9 cellular contexts compared by ENCODE assay signal in genomic region chr22:42439821-42440674, GRCh38. TPM values are rescaled to one million over a fixed set of nuclear protein-coding genes. Genes with fewer than 3 reads are reported as not detected.
A peak's percentile ranks its signal among the peaks of the same experiment; 100 is the strongest.
DNase-seq lines count a peak whose midpoint lies in the region; ATAC-seq and TF ChIP-seq lines count a peak whose summit lies in the region.
"Had no signal": no experiment of that assay in that cellular context is flagged by ENCODE, and none has a peak within 500 bp of the region (broad histone marks: within the 10 kb centered on the region; RNA-seq: fewer than 3 reads in every experiment).

No MANE protein-coding gene starts in this region.

- no peaks in the 10 kb centered on the region for H3K9me3 Mint-ChIP-seq in activated naive CD8-positive, alpha-beta T cell treated with anti-CD3 and anti-CD28 coated beads, Interleukin-2, amount 10 ng/mL, durations not matched to agents 7 days and 5 days
- H3K9me3 Mint-ChIP-seq in activated naive CD8-positive, alpha-beta T cell treated with anti-CD3 and anti-CD28 coated beads, Interleukin-2, amount 50 U/mL, for 24 hours: no peaks in the 10 kb centered on the region
- H3K9me3 Mint-ChIP-seq in T-helper 1 cell treated with Interleukin-12 subunit alpha and Interleukin-12 subunit beta and Interleukin-4 antibody, amounts not matched to agents 30 μg/mL and 1 μg/mL, for 36 hours: no peaks in the 10 kb centered on the region

- WGBS in upper lobe of left lung, 2 donors: 58 to 60% methylated on average over 20 of the region's 20 CpGs

- H3K9me3 ChIP-seq in upper lobe of left lung: no peaks in the 10 kb centered on the region
- H3K9me3 ChIP-seq: ovary had no signal

- TF ChIP-seq CTCF in fibroblast of the aortic adventitia (IDR thresholded peaks at IDR 0.05; ENCODE audit: insufficient read depth, low read length) (no peak), upper lobe of left lung (IDR thresholded peaks at IDR 0.05) (no peak)

- no peak for ATAC-seq in activated naive CD8-positive, alpha-beta T cell treated with anti-CD3 and anti-CD28 coated beads, Interleukin-2, amount 10 ng/mL, durations not matched to agents 7 days and 5 days (ENCODE audit: low read depth)
- ATAC-seq in activated naive CD8-positive, alpha-beta T cell treated with anti-CD3 and anti-CD28 coated beads, Interleukin-2, amount 50 U/mL, for 24 hours: no peak
- peak in 1 of 2 donors; percentile 25 for ATAC-seq in upper lobe of left lung (ENCODE audit: low FRiP score in 2 of 2)
- ATAC-seq in HG03135 (IDR thresholded peaks at IDR 0.05; ENCODE audit: unreplicated experiment): no peak
- ATAC-seq in GM18861 (IDR thresholded peaks at IDR 0.05; ENCODE audit: unreplicated experiment): no peak
- no peak for ATAC-seq in GM21360 (IDR thresholded peaks at IDR 0.05; ENCODE audit: unreplicated experiment)

- TF ChIP-seq POLR2A in upper lobe of left lung (IDR thresholded peaks at IDR 0.05): no peak

- POLR2A ChIA-PET in activated naive CD8-positive, alpha-beta T cell treated with anti-CD3 and anti-CD28 coated beads, Interleukin-2, amount 10 ng/mL, durations not matched to agents 7 days and 5 days (lab: Charles Lee): interaction anchor here (0.6 to 1.5 kb wide), 6 partner anchors 20 to 640 kb away, joined by 3 to 5 read pairs (median 4); partner anchors contain the start of genes CCDC134, NDUFA6 and POLDIP3

- TF ChIP-seq EP300 in upper lobe of left lung (IDR thresholded peaks at IDR 0.05): no peak

- peak overlapping the region; percentile 49 for H3K27ac Mint-ChIP-seq in activated naive CD8-positive, alpha-beta T cell treated with anti-CD3 and anti-CD28 coated beads, Interleukin-2, amount 10 ng/mL, durations not matched to agents 7 days and 5 days
- no peak overlapping the region for H3K27ac Mint-ChIP-seq in activated naive CD8-positive, alpha-beta T cell treated with anti-CD3 and anti-CD28 coated beads, Interleukin-2, amount 50 U/mL, for 24 hours
- peak overlapping the region; percentile 87 for H3K27ac Mint-ChIP-seq in T-helper 1 cell treated with Interleukin-12 subunit alpha and Interleukin-12 subunit beta and Interleukin-4 antibody, amounts not matched to agents 30 μg/mL and 1 μg/mL, for 36 hours

- DNase-seq in activated naive CD8-positive, alpha-beta T cell treated with anti-CD3 and anti-CD28 coated beads, Interleukin-2, amount 10 ng/mL, durations not matched to agents 7 days and 5 days: no peak
- no peak for DNase-seq in activated naive CD8-positive, alpha-beta T cell treated with anti-CD3 and anti-CD28 coated beads, Interleukin-2, amount 50 U/mL, for 24 hours
- peak; percentile 45 for DNase-seq in fibroblast of the aortic adventitia (ENCODE audit: low read depth)
- peak; percentile 68 to 87 for DNase-seq in upper lobe of left lung

- peaks cover 29 to 55% (median 44%) of the 10 kb centered on the region in 4 donors for H3K4me1 ChIP-seq in upper lobe of left lung

- no peaks in the 10 kb centered on the region for H3K27me3 ChIP-seq in upper lobe of left lung
- H3K27me3 ChIP-seq: ovary had no signal

- no peaks in the 10 kb centered on the region for H3K36me3 Mint-ChIP-seq in activated naive CD8-positive, alpha-beta T cell treated with anti-CD3 and anti-CD28 coated beads, Interleukin-2, amount 10 ng/mL, durations not matched to agents 7 days and 5 days
- no peaks in the 10 kb centered on the region for H3K36me3 Mint-ChIP-seq in activated naive CD8-positive, alpha-beta T cell treated with anti-CD3 and anti-CD28 coated beads, Interleukin-2, amount 50 U/mL, for 24 hours (ENCODE audit: low read depth)
- H3K36me3 Mint-ChIP-seq in T-helper 1 cell treated with Interleukin-12 subunit alpha and Interleukin-12 subunit beta and Interleukin-4 antibody, amounts not matched to agents 30 μg/mL and 1 μg/mL, for 36 hours (ENCODE audit: low read depth): no peaks in the 10 kb centered on the region

- H3K27me3 Mint-ChIP-seq in activated naive CD8-positive, alpha-beta T cell treated with anti-CD3 and anti-CD28 coated beads, Interleukin-2, amount 10 ng/mL, durations not matched to agents 7 days and 5 days: no peaks in the 10 kb centered on the region
- no peaks in the 10 kb centered on the region for H3K27me3 Mint-ChIP-seq in activated naive CD8-positive, alpha-beta T cell treated with anti-CD3 and anti-CD28 coated beads, Interleukin-2, amount 50 U/mL, for 24 hours
- H3K27me3 Mint-ChIP-seq in T-helper 1 cell treated with Interleukin-12 subunit alpha and Interleukin-12 subunit beta and Interleukin-4 antibody, amounts not matched to agents 30 μg/mL and 1 μg/mL, for 36 hours (ENCODE audit: low read depth): peaks cover 3% of the 10 kb centered on the region

- peak overlapping the region; percentile 71 to 85 (median 78) for H3K27ac ChIP-seq in upper lobe of left lung
- H3K27ac ChIP-seq: ovary had no signal

- peaks cover 30% of the 10 kb centered on the region for H3K4me1 Mint-ChIP-seq in activated naive CD8-positive, alpha-beta T cell treated with anti-CD3 and anti-CD28 coated beads, Interleukin-2, amount 10 ng/mL, durations not matched to agents 7 days and 5 days
- H3K4me1 Mint-ChIP-seq in activated naive CD8-positive, alpha-beta T cell treated with anti-CD3 and anti-CD28 coated beads, Interleukin-2, amount 50 U/mL, for 24 hours: peaks cover 39% of the 10 kb centered on the region
- H3K4me1 Mint-ChIP-seq in T-helper 1 cell treated with Interleukin-12 subunit alpha and Interleukin-12 subunit beta and Interleukin-4 antibody, amounts not matched to agents 30 μg/mL and 1 μg/mL, for 36 hours (ENCODE audit: low read depth): peaks cover 40% of the 10 kb centered on the region

- H3K4me3 Mint-ChIP-seq in activated naive CD8-positive, alpha-beta T cell treated with anti-CD3 and anti-CD28 coated beads, Interleukin-2, amount 10 ng/mL, durations not matched to agents 7 days and 5 days: peak overlapping the region; percentile 15
- H3K4me3 Mint-ChIP-seq in activated naive CD8-positive, alpha-beta T cell treated with anti-CD3 and anti-CD28 coated beads, Interleukin-2, amount 50 U/mL, for 24 hours: no peak overlapping the region
- H3K4me3 Mint-ChIP-seq in T-helper 1 cell treated with Interleukin-12 subunit alpha and Interleukin-12 subunit beta and Interleukin-4 antibody, amounts not matched to agents 30 μg/mL and 1 μg/mL, for 36 hours: peak overlapping the region; percentile 66

- H3K4me3 ChIP-seq in fibroblast of the aortic adventitia (ENCODE audit: low read depth, low read length) (peak overlapping the region; percentile 34), upper lobe of left lung (no peak overlapping the region)
- H3K4me3 ChIP-seq: ovary had no signal

- H3K36me3 ChIP-seq in upper lobe of left lung: no peaks in the 10 kb centered on the region
- H3K36me3 ChIP-seq: ovary had no signal

RNA-seq across cellular contexts. Expression of gene NFAM1, which starts 7.8 kb away (rescaled TPM):
- under 1 TPM; 0.22 to 0.26 TPM for total RNA-seq in activated naive CD8-positive, alpha-beta T cell treated with anti-CD3 and anti-CD28 coated beads, Interleukin-2, amount 10 ng/mL, durations not matched to agents 7 days and 5 days
- not detected in 2 replicates for total RNA-seq in fibroblast of the aortic adventitia (ENCODE audit: low replicate concordance)
- total RNA-seq in upper lobe of left lung: 10 to 100 TPM in 4 of 6 donors, 1 to 10 TPM in 2; 8.7 to 36.7 (median 15.9) TPM

Comparison
In these comparisons a context has a peak if more than half of its experiments do, and no peak if none do; other contexts are left out.
1. DNase-seq: peak in fibroblast of the aortic adventitia (single experiment) and upper lobe of left lung (2 of 2); none in activated naive CD8-positive, alpha-beta T cell treated with anti-CD3 and anti-CD28 coated beads, Interleukin-2, amount 10 ng/mL, durations not matched to agents 7 days and 5 days (single experiment) and activated naive CD8-positive, alpha-beta T cell treated with anti-CD3 and anti-CD28 coated beads, Interleukin-2, amount 50 U/mL, for 24 hours (single experiment).